In the genomic region with DNA sequence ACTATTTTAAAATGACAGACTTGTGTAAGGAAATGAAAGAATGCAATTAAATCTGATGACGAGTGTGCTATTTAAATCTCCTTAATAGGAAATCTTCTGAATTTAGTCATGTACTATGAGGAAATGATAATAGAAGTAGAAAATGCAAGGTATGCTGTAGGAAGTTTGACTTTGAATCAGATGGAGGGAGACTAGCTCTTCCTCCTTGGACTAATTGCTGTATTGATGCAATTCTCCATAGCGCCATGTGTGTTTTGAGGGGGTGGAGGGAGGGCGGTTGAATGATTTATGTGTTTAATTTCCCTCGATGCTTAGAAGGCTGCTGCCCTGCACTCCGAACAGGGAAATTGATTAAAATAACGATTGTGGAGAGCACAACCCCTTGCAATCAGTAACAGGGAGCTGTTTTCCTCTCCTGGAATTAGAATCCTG, we compare ENCODE assay signal across 12 cellular contexts.
DNase-seq lines count a peak whose midpoint lies in the region; ATAC-seq and TF ChIP-seq lines count a peak whose summit lies in the region.
"Had no signal": no experiment of that assay in that cellular context is flagged by ENCODE, and none has a peak within 500 bp of the region (broad histone marks: within the 10 kb centered on the region; RNA-seq: fewer than 3 reads in every experiment).

No MANE protein-coding gene starts in this region.

- H3K27ac Mint-ChIP-seq in GM23338 = no peak overlapping the region
- H3K27ac Mint-ChIP-seq: stimulated activated effector memory CD8-positive, alpha-beta T cell treated with anti-CD3 and anti-CD28 coated beads, Interleukin-12 subunit alpha, Interleukin-12 subunit beta, amount 100 ng/mL, for 72 hours had no signal

- H3K27me3 ChIP-seq in GM23338 (ENCODE audit: insufficient read depth) (no peaks in the 10 kb centered on the region), SJSA1 (replicated peaks) (no peaks in the 10 kb centered on the region)

- TF ChIP-seq CTCF in GM23338 (conservative IDR thresholded peaks at IDR 0.05; ENCODE audit: low read depth in 2 of 2) (no peak), fibroblast of mammary gland (conservative IDR thresholded peaks at IDR 0.05; ENCODE audit: control insufficient read depth, insufficient read depth, low read depth, low read length) (no peak)

- ATAC-seq in GM23338 = no peak
- ATAC-seq in HG02852 (IDR thresholded peaks at IDR 0.05; ENCODE audit: unreplicated experiment) = no peak
- no peak for ATAC-seq in HG02678 (IDR thresholded peaks at IDR 0.05; ENCODE audit: unreplicated experiment)
- ATAC-seq in GM19023 (IDR thresholded peaks at IDR 0.05; ENCODE audit: unreplicated experiment) = no peak
- no peak for ATAC-seq in HG03196 (IDR thresholded peaks at IDR 0.05; ENCODE audit: unreplicated experiment)
- ATAC-seq: stimulated activated effector memory CD8-positive, alpha-beta T cell treated with anti-CD3 and anti-CD28 coated beads, Interleukin-12 subunit alpha, Interleukin-12 subunit beta, amount 100 ng/mL, for 72 hours had no signal

- H3K4me1 ChIP-seq in GM23338 (ENCODE audit: insufficient read depth) (peaks cover 18% of the 10 kb centered on the region; the same call in 1 of the 2 replicates), SJSA1 (replicated peaks) (peaks cover 42% of the 10 kb centered on the region)

- no peaks in the 10 kb centered on the region for H3K79me2 ChIP-seq in GM23338 (replicated peaks; ENCODE audit: insufficient read depth)

- H3K4me1 Mint-ChIP-seq in GM23338 = peaks cover 19% of the 10 kb centered on the region
- H3K4me1 Mint-ChIP-seq: stimulated activated effector memory CD8-positive, alpha-beta T cell treated with anti-CD3 and anti-CD28 coated beads, Interleukin-12 subunit alpha, Interleukin-12 subunit beta, amount 100 ng/mL, for 72 hours had no signal

- no peaks in the 10 kb centered on the region for H4K20me1 ChIP-seq in GM23338 (replicated peaks; ENCODE audit: insufficient read depth)

- H3K27ac ChIP-seq in GM23338 (ENCODE audit: low read depth) (no peak overlapping the region), SJSA1 (peak overlapping the region; percentile 85)

- H3K36me3 ChIP-seq in GM23338 (ENCODE audit: insufficient read depth) (peaks cover 5% of the 10 kb centered on the region; the same call in 1 of the 2 replicates), SJSA1 (no peaks in the 10 kb centered on the region; the same call in 1 of the 2 replicates)

- no peak overlapping the region for H2AFZ ChIP-seq in GM23338

- no peaks in the 10 kb centered on the region for H3F3A ChIP-seq in GM23338 (replicated peaks; ENCODE audit: low read depth)

- H3K27me3 Mint-ChIP-seq in GM23338 (ENCODE audit: insufficient read depth, low read depth, poor library complexity) = peaks cover 3% of the 10 kb centered on the region

- peaks cover 28% of the 10 kb centered on the region for H3K9me3 Mint-ChIP-seq in GM23338

- peaks cover 7% of the 10 kb centered on the region; the same call in 1 of the 2 replicates for H3K9me3 ChIP-seq in SJSA1 (replicated peaks)

- H3K4me2 ChIP-seq in GM23338 = 0 out of 2 replicates have a peak overlapping the region, but pooled peaks have one; percentile 39

- H3K4me3 ChIP-seq in GM23338 (no peak overlapping the region), SJSA1 (no peak overlapping the region), fibroblast of mammary gland (ENCODE audit: control insufficient read depth, low read depth, low read length) (no peak overlapping the region)

- H3K4me3 Mint-ChIP-seq in GM23338 = no peak overlapping the region
- H3K4me3 Mint-ChIP-seq: stimulated activated effector memory CD8-positive, alpha-beta T cell treated with anti-CD3 and anti-CD28 coated beads, Interleukin-12 subunit alpha, Interleukin-12 subunit beta, amount 100 ng/mL, for 72 hours had no signal

- peaks cover 8% of the 10 kb centered on the region for H3K9me2 ChIP-seq in GM23338 (ENCODE audit: insufficient read depth)

- DNase-seq in GM23338 (ENCODE audit: low spot score) (no peak), SJSA1 (ENCODE audit: low read depth in 1 of 2, low spot score in 2 of 2) (peak; percentile 58 to 78), fibroblast of mammary gland (ENCODE audit: low read depth) (peak; percentile 91), renal cortical epithelial cell (ENCODE audit: low read depth) (peak; percentile 95)
- DNase-seq: DMS79 treated with DMSO at 0.1 percent for 48 hours, kidney, T-helper 2 cell had no signal

- H3K36me3 Mint-ChIP-seq in GM23338 (ENCODE audit: low read depth) = peaks cover 32% of the 10 kb centered on the region
- H3K36me3 Mint-ChIP-seq: stimulated activated effector memory CD8-positive, alpha-beta T cell treated with anti-CD3 and anti-CD28 coated beads, Interleukin-12 subunit alpha, Interleukin-12 subunit beta, amount 100 ng/mL, for 72 hours had no signal

TF ChIP-seq in GM23338, 12 proteins besides CTCF, POLR2A, EP300 and RAD21:
- TF ChIP-seq POLR2AphosphoS5 (IDR thresholded peaks at IDR 0.05; ENCODE audit: low read depth) (no peak), STAT1 (IDR thresholded peaks at IDR 0.05; ENCODE audit: unreplicated experiment) (no peak), ZNF114 (CRISPR knock-in tag; IDR thresholded peaks at IDR 0.05) (no peak), EZH2phosphoT487 (IDR thresholded peaks at IDR 0.05; ENCODE audit: unreplicated experiment) (no peak), NANOG (IDR thresholded peaks at IDR 0.05; ENCODE audit: borderline replicate concordance) (no peak), EZH2 (IDR thresholded peaks at IDR 0.05; ENCODE audit: low read depth, unreplicated experiment) (no peak), ZNF331 (CRISPR knock-in tag; IDR thresholded peaks at IDR 0.05; ENCODE audit: low read depth) (no peak), JUNB (IDR thresholded peaks at IDR 0.05; ENCODE audit: unreplicated experiment) (no peak), CREB1 (CRISPR knock-in tag; IDR thresholded peaks at IDR 0.05; ENCODE audit: low read depth) (no peak), REST (IDR thresholded peaks at IDR 0.05; ENCODE audit: unreplicated experiment) (no peak)
- TF ChIP-seq, protein P1, sequence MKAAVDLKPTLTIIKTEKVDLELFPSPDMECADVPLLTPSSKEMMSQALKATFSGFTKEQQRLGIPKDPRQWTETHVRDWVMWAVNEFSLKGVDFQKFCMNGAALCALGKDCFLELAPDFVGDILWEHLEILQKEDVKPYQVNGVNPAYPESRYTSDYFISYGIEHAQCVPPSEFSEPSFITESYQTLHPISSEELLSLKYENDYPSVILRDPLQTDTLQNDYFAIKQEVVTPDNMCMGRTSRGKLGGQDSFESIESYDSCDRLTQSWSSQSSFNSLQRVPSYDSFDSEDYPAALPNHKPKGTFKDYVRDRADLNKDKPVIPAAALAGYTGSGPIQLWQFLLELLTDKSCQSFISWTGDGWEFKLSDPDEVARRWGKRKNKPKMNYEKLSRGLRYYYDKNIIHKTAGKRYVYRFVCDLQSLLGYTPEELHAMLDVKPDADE (IDR thresholded peaks at IDR 0.05) = no peak
